In the genomic region with DNA sequence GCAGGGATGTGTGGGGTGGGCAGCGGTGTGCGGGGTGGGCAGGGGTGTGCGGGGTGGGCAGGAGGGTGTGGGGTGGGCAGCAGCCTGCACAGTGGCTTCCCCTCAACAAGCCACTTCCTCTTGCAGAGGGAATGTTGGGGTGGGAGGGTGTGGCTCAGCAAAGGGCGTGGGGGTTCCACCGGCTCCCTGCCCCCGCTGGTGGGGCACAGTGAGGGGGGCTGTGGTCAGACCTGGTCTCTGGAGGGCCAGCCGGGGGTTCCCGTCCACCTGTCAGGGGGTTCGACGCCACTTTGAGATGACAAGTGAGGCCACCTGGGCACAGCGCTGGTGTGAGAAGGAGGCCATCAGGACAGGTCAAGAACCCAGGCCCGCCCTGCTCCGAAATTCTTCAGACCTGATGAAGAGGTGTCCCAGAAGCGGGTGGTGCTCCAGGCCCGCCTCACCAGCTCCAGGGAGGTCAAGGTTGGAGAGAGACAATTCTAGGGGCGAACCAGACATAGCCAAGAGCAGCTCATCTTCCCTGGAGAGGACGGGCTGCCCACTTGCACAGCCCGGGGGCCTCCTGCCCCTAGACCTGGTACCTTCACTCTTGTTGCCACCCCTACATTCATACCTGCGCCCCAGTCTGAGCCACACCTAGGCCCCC, we compare ENCODE assay signal across 1 cellular context.
TF ChIP-seq lines count a peak whose summit lies in the region.

No MANE protein-coding gene starts in this region.

TF ChIP-seq in HepG2, 621 proteins besides CTCF, POLR2A, EP300 and RAD21:
- TF ChIP-seq NBN (conservative IDR thresholded peaks at IDR 0.05) = no peak
- no peak for TF ChIP-seq RFXANK (CRISPR knock-in tag; IDR thresholded peaks at IDR 0.05)
- no peak for TF ChIP-seq NCOA2 (CRISPR knock-in tag; IDR thresholded peaks at IDR 0.05)
- no peak for TF ChIP-seq ZFP82 (CRISPR knock-in tag; IDR thresholded peaks at IDR 0.05; ENCODE audit: borderline replicate concordance)
- TF ChIP-seq, protein P1, sequence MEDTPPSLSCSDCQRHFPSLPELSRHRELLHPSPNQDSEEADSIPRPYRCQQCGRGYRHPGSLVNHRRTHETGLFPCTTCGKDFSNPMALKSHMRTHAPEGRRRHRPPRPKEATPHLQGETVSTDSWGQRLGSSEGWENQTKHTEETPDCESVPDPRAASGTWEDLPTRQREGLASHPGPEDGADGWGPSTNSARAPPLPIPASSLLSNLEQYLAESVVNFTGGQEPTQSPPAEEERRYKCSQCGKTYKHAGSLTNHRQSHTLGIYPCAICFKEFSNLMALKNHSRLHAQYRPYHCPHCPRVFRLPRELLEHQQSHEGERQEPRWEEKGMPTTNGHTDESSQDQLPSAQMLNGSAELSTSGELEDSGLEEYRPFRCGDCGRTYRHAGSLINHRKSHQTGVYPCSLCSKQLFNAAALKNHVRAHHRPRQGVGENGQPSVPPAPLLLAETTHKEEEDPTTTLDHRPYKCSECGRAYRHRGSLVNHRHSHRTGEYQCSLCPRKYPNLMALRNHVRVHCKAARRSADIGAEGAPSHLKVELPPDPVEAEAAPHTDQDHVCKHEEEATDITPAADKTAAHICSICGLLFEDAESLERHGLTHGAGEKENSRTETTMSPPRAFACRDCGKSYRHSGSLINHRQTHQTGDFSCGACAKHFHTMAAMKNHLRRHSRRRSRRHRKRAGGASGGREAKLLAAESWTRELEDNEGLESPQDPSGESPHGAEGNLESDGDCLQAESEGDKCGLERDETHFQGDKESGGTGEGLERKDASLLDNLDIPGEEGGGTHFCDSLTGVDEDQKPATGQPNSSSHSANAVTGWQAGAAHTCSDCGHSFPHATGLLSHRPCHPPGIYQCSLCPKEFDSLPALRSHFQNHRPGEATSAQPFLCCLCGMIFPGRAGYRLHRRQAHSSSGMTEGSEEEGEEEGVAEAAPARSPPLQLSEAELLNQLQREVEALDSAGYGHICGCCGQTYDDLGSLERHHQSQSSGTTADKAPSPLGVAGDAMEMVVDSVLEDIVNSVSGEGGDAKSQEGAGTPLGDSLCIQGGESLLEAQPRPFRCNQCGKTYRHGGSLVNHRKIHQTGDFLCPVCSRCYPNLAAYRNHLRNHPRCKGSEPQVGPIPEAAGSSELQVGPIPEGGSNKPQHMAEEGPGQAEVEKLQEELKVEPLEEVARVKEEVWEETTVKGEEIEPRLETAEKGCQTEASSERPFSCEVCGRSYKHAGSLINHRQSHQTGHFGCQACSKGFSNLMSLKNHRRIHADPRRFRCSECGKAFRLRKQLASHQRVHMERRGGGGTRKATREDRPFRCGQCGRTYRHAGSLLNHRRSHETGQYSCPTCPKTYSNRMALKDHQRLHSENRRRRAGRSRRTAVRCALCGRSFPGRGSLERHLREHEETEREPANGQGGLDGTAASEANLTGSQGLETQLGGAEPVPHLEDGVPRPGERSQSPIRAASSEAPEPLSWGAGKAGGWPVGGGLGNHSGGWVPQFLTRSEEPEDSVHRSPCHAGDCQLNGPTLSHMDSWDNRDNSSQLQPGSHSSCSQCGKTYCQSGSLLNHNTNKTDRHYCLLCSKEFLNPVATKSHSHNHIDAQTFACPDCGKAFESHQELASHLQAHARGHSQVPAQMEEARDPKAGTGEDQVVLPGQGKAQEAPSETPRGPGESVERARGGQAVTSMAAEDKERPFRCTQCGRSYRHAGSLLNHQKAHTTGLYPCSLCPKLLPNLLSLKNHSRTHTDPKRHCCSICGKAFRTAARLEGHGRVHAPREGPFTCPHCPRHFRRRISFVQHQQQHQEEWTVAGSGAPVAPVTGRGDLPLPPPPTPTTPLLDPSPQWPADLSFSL (CRISPR knock-in tag; IDR thresholded peaks at IDR 0.05) = no peak
- no peak for TF ChIP-seq ONECUT2 (CRISPR knock-in tag; IDR thresholded peaks at IDR 0.05)
- TF ChIP-seq CREB1 (IDR thresholded peaks at IDR 0.05) = no peak
- TF ChIP-seq CREB1 (CRISPR knock-in tag; IDR thresholded peaks at IDR 0.05) = no peak
